1 cellular context compared by ENCODE assay signal in genomic region chrX:101395789-101396188, GRCh38.
TF ChIP-seq lines count a peak whose summit lies in the region.

No MANE protein-coding gene starts in this region.

TF ChIP-seq in GM12878, 131 proteins besides CTCF, POLR2A, EP300 and RAD21:
- TF ChIP-seq STAT1 (conservative IDR thresholded peaks at IDR 0.05) (no peak), POLR2AphosphoS5 (IDR thresholded peaks at IDR 0.05; ENCODE audit: low read length) (no peak), SKIL (IDR thresholded peaks at IDR 0.05; ENCODE audit: low read depth, poor library complexity, severe bottlenecking) (no peak), JUNB (IDR thresholded peaks at IDR 0.05) (no peak), PAX5 (IDR thresholded peaks at IDR 0.05; ENCODE audit: borderline replicate concordance, low read depth, low read length) (no peak), SUPT20H (IDR thresholded peaks at IDR 0.05; ENCODE audit: borderline replicate concordance, control insufficient read depth, low read depth, low read length) (no peak), CBX3 (IDR thresholded peaks at IDR 0.05; ENCODE audit: borderline replicate concordance, low read depth) (no peak)
- TF ChIP-seq, protein P1, sequence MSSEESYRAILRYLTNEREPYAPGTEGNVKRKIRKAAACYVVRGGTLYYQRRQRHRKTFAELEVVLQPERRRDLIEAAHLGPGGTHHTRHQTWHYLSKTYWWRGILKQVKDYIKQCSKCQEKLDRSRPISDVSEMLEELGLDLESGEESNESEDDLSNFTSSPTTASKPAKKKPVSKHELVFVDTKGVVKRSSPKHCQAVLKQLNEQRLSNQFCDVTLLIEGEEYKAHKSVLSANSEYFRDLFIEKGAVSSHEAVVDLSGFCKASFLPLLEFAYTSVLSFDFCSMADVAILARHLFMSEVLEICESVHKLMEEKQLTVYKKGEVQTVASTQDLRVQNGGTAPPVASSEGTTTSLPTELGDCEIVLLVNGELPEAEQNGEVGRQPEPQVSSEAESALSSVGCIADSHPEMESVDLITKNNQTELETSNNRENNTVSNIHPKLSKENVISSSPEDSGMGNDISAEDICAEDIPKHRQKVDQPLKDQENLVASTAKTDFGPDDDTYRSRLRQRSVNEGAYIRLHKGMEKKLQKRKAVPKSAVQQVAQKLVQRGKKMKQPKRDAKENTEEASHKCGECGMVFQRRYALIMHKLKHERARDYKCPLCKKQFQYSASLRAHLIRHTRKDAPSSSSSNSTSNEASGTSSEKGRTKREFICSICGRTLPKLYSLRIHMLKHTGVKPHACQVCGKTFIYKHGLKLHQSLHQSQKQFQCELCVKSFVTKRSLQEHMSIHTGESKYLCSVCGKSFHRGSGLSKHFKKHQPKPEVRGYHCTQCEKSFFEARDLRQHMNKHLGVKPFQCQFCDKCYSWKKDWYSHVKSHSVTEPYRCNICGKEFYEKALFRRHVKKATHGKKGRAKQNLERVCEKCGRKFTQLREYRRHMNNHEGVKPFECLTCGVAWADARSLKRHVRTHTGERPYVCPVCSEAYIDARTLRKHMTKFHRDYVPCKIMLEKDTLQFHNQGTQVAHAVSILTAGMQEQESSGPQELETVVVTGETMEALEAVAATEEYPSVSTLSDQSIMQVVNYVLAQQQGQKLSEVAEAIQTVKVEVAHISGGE (CRISPR knock-in tag; IDR thresholded peaks at IDR 0.05), result no peak
- TF ChIP-seq, protein P2, sequence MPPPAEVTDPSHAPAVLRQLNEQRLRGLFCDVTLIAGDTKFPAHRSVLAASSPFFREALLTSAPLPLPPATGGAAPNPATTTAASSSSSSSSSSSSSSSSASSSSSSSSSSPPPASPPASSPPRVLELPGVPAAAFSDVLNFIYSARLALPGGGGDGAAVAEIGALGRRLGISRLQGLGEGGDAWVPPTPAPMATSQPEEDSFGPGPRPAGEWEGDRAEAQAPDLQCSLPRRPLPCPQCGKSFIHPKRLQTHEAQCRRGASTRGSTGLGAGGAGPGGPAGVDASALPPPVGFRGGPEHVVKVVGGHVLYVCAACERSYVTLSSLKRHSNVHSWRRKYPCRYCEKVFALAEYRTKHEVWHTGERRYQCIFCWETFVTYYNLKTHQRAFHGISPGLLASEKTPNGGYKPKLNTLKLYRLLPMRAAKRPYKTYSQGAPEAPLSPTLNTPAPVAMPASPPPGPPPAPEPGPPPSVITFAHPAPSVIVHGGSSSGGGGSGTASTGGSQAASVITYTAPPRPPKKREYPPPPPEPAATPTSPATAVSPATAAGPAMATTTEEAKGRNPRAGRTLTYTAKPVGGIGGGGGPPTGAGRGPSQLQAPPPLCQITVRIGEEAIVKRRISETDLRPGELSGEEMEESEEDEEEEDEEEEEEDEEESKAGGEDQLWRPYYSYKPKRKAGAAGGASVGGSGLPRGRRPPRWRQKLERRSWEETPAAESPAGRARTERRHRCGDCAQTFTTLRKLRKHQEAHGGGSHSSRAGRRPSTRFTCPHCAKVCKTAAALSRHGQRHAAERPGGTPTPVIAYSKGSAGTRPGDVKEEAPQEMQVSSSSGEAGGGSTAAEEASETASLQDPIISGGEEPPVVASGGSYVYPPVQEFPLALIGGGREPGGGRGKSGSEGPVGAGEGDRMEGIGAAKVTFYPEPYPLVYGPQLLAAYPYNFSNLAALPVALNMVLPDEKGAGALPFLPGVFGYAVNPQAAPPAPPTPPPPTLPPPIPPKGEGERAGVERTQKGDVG (CRISPR knock-in tag; IDR thresholded peaks at IDR 0.05), result no peak
